ENCODE assay signal across 8 cellular contexts in genomic region chr16:30659507-30660423, GRCh38. TPM values are rescaled to one million over a fixed set of nuclear protein-coding genes. Genes with fewer than 3 reads are reported as not detected.
DNase-seq lines count a peak whose midpoint lies in the region; ATAC-seq and TF ChIP-seq lines count a peak whose summit lies in the region.

No MANE protein-coding gene starts in this region.

- no peaks in the 10 kb centered on the region for H3F3A ChIP-seq in OCI-LY1 (ENCODE audit: insufficient read depth, low read length)

- H3K4me3 Mint-ChIP-seq in activated naive CD4-positive, alpha-beta T cell treated with anti-CD3 and anti-CD28 coated beads, Interleukin-2, amount 10 ng/mL, durations not matched to agents 7 days and 5 days: peak overlapping the region; percentile 91

- TF ChIP-seq EP300 in sigmoid colon (IDR thresholded peaks at IDR 0.05): no peak

- DNase-seq in GM03348 (ENCODE audit: low spot score) (peak; percentile 47), heart right ventricle (peak in 1 of 2 donors; percentile 48), sigmoid colon (peak; percentile 78), ACHN (no peak), AG08396 (ENCODE audit: low spot score) (no peak)
- peak; percentile 53 for DNase-seq in activated naive CD4-positive, alpha-beta T cell treated with anti-CD3 and anti-CD28 coated beads, Interleukin-2, amount 10 ng/mL, durations not matched to agents 7 days and 5 days

- no peaks in the 10 kb centered on the region for H4K20me1 ChIP-seq in OCI-LY1 (ENCODE audit: insufficient read depth, low read length)

- 0 out of 2 replicates have a peak, but pooled peaks cover 3% of the 10 kb centered on the region for H3K79me2 ChIP-seq in OCI-LY1 (ENCODE audit: insufficient read depth, low read length)

- no peaks in the 10 kb centered on the region for H3K9me3 Mint-ChIP-seq in activated naive CD4-positive, alpha-beta T cell treated with anti-CD3 and anti-CD28 coated beads, Interleukin-2, amount 10 ng/mL, durations not matched to agents 7 days and 5 days

- no peaks in the 10 kb centered on the region for H3K27me3 Mint-ChIP-seq in activated naive CD4-positive, alpha-beta T cell treated with anti-CD3 and anti-CD28 coated beads, Interleukin-2, amount 10 ng/mL, durations not matched to agents 7 days and 5 days

- no peak; the same call in 1 of the 2 replicates for TF ChIP-seq CTCF in OCI-LY1 (IDR thresholded peaks at IDR 0.05; ENCODE audit: low read length)
- no peak for TF ChIP-seq CTCF in heart right ventricle (IDR thresholded peaks at IDR 0.05)
- no peak for TF ChIP-seq CTCF in sigmoid colon (IDR thresholded peaks at IDR 0.05)

- H3K27me3 ChIP-seq in OCI-LY1 (ENCODE audit: insufficient read depth, low read length): no peaks in the 10 kb centered on the region
- no peaks in the 10 kb centered on the region for H3K27me3 ChIP-seq in heart right ventricle
- H3K27me3 ChIP-seq in sigmoid colon: no peaks in the 10 kb centered on the region

- WGBS in heart right ventricle, 2 donors: 1 to 2% methylated on average over 80 to 84 of the region's 84 CpGs
- 1% methylated on average over 84 of the region's 84 CpGs for WGBS in sigmoid colon, 2 donors

- in situ Hi-C loops in ACHN (cut with HindIII; ENCODE audit: low pct_ligation_motif_present, low pct_unique_long_range_greater_than_20kb, low sequenced_read_pairs): no loop called here

- H3K4me2 ChIP-seq in OCI-LY1 (ENCODE audit: low read length): peak overlapping the region; percentile 89

- peak overlapping the region; percentile 95 for H3K27ac ChIP-seq in OCI-LY1 (ENCODE audit: low read depth, low read length, poor library complexity, severe bottlenecking)
- peak overlapping the region; percentile 94 to 99 (median 98) for H3K27ac ChIP-seq in heart right ventricle
- peak overlapping the region; percentile 96 to 98 (median 97) for H3K27ac ChIP-seq in sigmoid colon

- intact Hi-C loops in heart right ventricle (cut with DNase I) (loop anchor here in 4 of 10 donors (2.0 to 10.0 kb wide), 6 partner anchors 33 to 845 kb away; partner anchors contain the start of genes SRCAP (in 2 of the 4), FBXL19 (in 1 of the 4), PAGR1 (in 1 of the 4) and PPP4C (in 1 of the 4)), sigmoid colon (cut with DNase I) (loop anchor here (1.0 to 10.0 kb wide), 5 partner anchors 39 to 845 kb away; partner anchors contain the start of genes FBXL19, PAGR1, PRRT2 and TBX6)

- no peaks in the 10 kb centered on the region for H3K9me3 ChIP-seq in OCI-LY1 (ENCODE audit: low read length)
- no peaks in the 10 kb centered on the region for H3K9me3 ChIP-seq in heart right ventricle
- H3K9me3 ChIP-seq in sigmoid colon: no peaks in the 10 kb centered on the region

- H3K4me1 Mint-ChIP-seq in activated naive CD4-positive, alpha-beta T cell treated with anti-CD3 and anti-CD28 coated beads, Interleukin-2, amount 10 ng/mL, durations not matched to agents 7 days and 5 days: peaks cover 56% of the 10 kb centered on the region

- no peaks in the 10 kb centered on the region for H3K9me2 ChIP-seq in OCI-LY1 (ENCODE audit: low read depth, low read length)

- H3K9ac ChIP-seq in OCI-LY1 (ENCODE audit: low read length): peak overlapping the region; percentile 89

- CTCF ChIA-PET in activated naive CD4-positive, alpha-beta T cell treated with anti-CD3 and anti-CD28 coated beads, Interleukin-2, amount 10 ng/mL, durations not matched to agents 7 days and 5 days (lab: Charles Lee): interaction anchor here (1.2 to 4.8 kb wide), 9 partner anchors 10 to 154 kb away, joined by 3 to 56 read pairs (median 7); partner anchors contain the start of gene PRR14

- H3K36me3 ChIP-seq in OCI-LY1 (ENCODE audit: insufficient read depth, low read length) (peaks cover 61% of the 10 kb centered on the region), heart right ventricle (peaks cover 0 to 67% (median 44%) of the 10 kb centered on the region in 9 donors), sigmoid colon (peaks cover 24 to 63% (median 53%) of the 10 kb centered on the region in 4 donors)

- peaks cover 46% of the 10 kb centered on the region for H3K36me3 Mint-ChIP-seq in activated naive CD4-positive, alpha-beta T cell treated with anti-CD3 and anti-CD28 coated beads, Interleukin-2, amount 10 ng/mL, durations not matched to agents 7 days and 5 days

- no peak for ATAC-seq in heart right ventricle
- ATAC-seq in GM21367 (IDR thresholded peaks at IDR 0.05; ENCODE audit: unreplicated experiment): no peak

- H3K4me3 ChIP-seq in OCI-LY1 (ENCODE audit: low read depth, low read length, poor library complexity, severe bottlenecking) (peak overlapping the region; percentile 68), heart right ventricle (peak overlapping the region; percentile 64 to 91 (median 82)), sigmoid colon (peak overlapping the region; percentile 91 to 99 (median 97))

- H2AFZ ChIP-seq in OCI-LY1 (ENCODE audit: low read length): no peak overlapping the region

- TF ChIP-seq POLR2A in sigmoid colon (IDR thresholded peaks at IDR 0.05): no peak

- H3K27ac Mint-ChIP-seq in activated naive CD4-positive, alpha-beta T cell treated with anti-CD3 and anti-CD28 coated beads, Interleukin-2, amount 10 ng/mL, durations not matched to agents 7 days and 5 days: peak overlapping the region; percentile 90

- H3K4me1 ChIP-seq in OCI-LY1 (ENCODE audit: insufficient read depth, low read length, severe bottlenecking): peaks cover 42% of the 10 kb centered on the region
- peaks cover 18 to 55% (median 52%) of the 10 kb centered on the region in 9 donors for H3K4me1 ChIP-seq in heart right ventricle
- H3K4me1 ChIP-seq in sigmoid colon: peaks cover 0 to 62% (median 56%) of the 10 kb centered on the region in 4 donors

RNA-seq across cellular contexts. Expression of gene FBRS, which starts 1.5 kb away (rescaled TPM):
- total RNA-seq in heart right ventricle (10 to 100 TPM; 24.6 to 38.5 (median 27.5) TPM), sigmoid colon (10 to 100 TPM; 12.5 to 29.6 (median 22.7) TPM)
- polyA plus RNA-seq in heart right ventricle (10 to 100 TPM; 30.5 to 40.2 TPM), sigmoid colon (10 to 100 TPM; 26.4 to 61.6 (median 30.0) TPM)

RNA-seq across cellular contexts. Expression of gene PRR14, which starts 9.0 kb away (rescaled TPM):
- total RNA-seq in heart right ventricle (10 to 100 TPM in 9 of 10 donors, 1 to 10 TPM in 1; 9.9 to 23.9 (median 16.7) TPM), sigmoid colon (10 to 100 TPM; 20.8 to 37.5 (median 29.4) TPM)
- polyA plus RNA-seq in heart right ventricle (10 to 100 TPM; 26.8 to 58.1 TPM), sigmoid colon (10 to 100 TPM; 28.8 to 51.4 (median 38.4) TPM)

RNA-seq across cellular contexts. Expression of gene SRCAP, which starts 39.2 kb away (rescaled TPM):
- total RNA-seq in heart right ventricle (10 to 100 TPM; 40.1 to 60.6 (median 46.7) TPM), sigmoid colon (10 to 100 TPM; 13.2 to 39.1 (median 23.4) TPM)
- polyA plus RNA-seq in heart right ventricle (10 to 100 TPM in 1 of 2 donors, 1 to 10 TPM in 1; 2.6 to 26.3 TPM), sigmoid colon (10 to 100 TPM in 1 of 3 donors, 1 to 10 TPM in 2; 2.4 to 37.3 (median 9.0) TPM)

RNA-seq across cellular contexts. Expression of gene ZNF689, which starts 49.6 kb away (rescaled TPM):
- total RNA-seq in heart right ventricle (1 to 10 TPM; 4.0 to 7.4 (median 5.6) TPM), sigmoid colon (10 to 100 TPM in 1 of 4 donors, 1 to 10 TPM in 3; 7.9 to 10.3 (median 9.8) TPM)
- polyA plus RNA-seq in heart right ventricle (1 to 10 TPM; 2.7 to 3.1 TPM), sigmoid colon (1 to 10 TPM; 3.6 to 5.2 (median 4.9) TPM)

Comparison
In these comparisons a context has a peak if more than half of its experiments do, and no peak if none do; other contexts are left out.
1. DNase-seq: peak in GM03348 (single experiment), activated naive CD4-positive, alpha-beta T cell treated with anti-CD3 and anti-CD28 coated beads, Interleukin-2, amount 10 ng/mL, durations not matched to agents 7 days and 5 days (single experiment) and sigmoid colon (single experiment); none in ACHN (single experiment) and AG08396 (single experiment).
2. Peak in every context shown above with its lines, with median percentiles within 50 percentile points of each other: H3K27ac ChIP-seq and H3K4me3 ChIP-seq.